Comparison of ENCODE assay signal across 1 cellular context in the genomic region with DNA sequence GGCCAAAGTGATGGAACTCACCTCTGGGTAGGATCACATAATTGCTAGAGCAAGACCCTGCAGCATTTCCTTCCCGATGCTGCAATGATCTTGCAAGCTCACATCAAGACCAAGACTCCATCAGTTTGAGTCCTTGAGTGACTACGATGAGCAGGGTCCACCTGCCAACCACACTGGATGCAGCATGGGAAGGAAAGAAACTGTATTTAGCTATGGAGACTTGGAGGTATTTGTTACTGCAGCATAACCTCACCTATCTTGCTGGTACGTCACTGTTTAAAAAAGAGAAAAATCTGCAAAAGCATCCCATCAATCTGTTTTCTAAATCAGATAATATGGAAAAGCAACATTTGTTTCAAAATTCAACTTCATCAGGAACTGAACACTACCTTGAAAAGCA.
TF ChIP-seq lines count a peak whose summit lies in the region.

No MANE protein-coding gene starts in this region.

TF ChIP-seq in neural cell, 6 proteins besides CTCF, POLR2A, EP300 and RAD21 (continued from another document):
- TF ChIP-seq, protein P1, sequence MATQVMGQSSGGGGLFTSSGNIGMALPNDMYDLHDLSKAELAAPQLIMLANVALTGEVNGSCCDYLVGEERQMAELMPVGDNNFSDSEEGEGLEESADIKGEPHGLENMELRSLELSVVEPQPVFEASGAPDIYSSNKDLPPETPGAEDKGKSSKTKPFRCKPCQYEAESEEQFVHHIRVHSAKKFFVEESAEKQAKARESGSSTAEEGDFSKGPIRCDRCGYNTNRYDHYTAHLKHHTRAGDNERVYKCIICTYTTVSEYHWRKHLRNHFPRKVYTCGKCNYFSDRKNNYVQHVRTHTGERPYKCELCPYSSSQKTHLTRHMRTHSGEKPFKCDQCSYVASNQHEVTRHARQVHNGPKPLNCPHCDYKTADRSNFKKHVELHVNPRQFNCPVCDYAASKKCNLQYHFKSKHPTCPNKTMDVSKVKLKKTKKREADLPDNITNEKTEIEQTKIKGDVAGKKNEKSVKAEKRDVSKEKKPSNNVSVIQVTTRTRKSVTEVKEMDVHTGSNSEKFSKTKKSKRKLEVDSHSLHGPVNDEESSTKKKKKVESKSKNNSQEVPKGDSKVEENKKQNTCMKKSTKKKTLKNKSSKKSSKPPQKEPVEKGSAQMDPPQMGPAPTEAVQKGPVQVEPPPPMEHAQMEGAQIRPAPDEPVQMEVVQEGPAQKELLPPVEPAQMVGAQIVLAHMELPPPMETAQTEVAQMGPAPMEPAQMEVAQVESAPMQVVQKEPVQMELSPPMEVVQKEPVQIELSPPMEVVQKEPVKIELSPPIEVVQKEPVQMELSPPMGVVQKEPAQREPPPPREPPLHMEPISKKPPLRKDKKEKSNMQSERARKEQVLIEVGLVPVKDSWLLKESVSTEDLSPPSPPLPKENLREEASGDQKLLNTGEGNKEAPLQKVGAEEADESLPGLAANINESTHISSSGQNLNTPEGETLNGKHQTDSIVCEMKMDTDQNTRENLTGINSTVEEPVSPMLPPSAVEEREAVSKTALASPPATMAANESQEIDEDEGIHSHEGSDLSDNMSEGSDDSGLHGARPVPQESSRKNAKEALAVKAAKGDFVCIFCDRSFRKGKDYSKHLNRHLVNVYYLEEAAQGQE (IDR thresholded peaks at IDR 0.05; ENCODE audit: borderline replicate concordance): no peak
- TF ChIP-seq EZH2 (IDR thresholded peaks at IDR 0.05; ENCODE audit: borderline replicate concordance, insufficient read depth, low read length, poor library complexity, severe bottlenecking) (no peak), TAF1 (IDR thresholded peaks at IDR 0.05; ENCODE audit: low read depth) (no peak)
